ENCODE assay signal across 14 cellular contexts in genomic region chr1:81437213-81437612, GRCh38.
"Had no signal": no experiment of that assay in that cellular context is flagged by ENCODE, and none has a peak within 500 bp of the region (broad histone marks: within the 10 kb centered on the region; RNA-seq: fewer than 3 reads in every experiment).

No MANE protein-coding gene starts in this region.

- DNase-seq: activated B cell treated with CpG ODN at 0.5 μM for 24 hours; activated CD4-positive, alpha-beta T cell treated with anti-CD3 and anti-CD28 coated beads, Interleukin-2, amount 10 ng/mL, durations not matched to agents 7 days and 5 days; activated naive CD4-positive, alpha-beta T cell treated with anti-CD3 and anti-CD28 coated beads for 36 hours; activated T-cell treated with anti-CD3 and anti-CD28 coated beads for 4 hours; colonic mucosa; foreskin keratinocyte; psoas muscle; stimulated activated CD4-positive, alpha-beta T cell treated with anti-CD3 and anti-CD28 coated beads, Interleukin-2, amount 100 ng/mL, for 24 hours; stimulated activated naive B cell treated with anti-CD40 and anti-IgM and Interleukin-4, amounts not matched to agents 10 μg/mL and 1 μg/mL and 100 μg/mL, for 72 hours; T-helper 2 cell had no signal

- H3K4me3 ChIP-seq: colonic mucosa, psoas muscle had no signal

- H3K27ac Mint-ChIP-seq: activated B cell treated with CpG ODN at 0.5 μM for 24 hours; activated CD4-positive, alpha-beta T cell treated with anti-CD3 and anti-CD28 coated beads, Interleukin-2, amount 10 ng/mL, durations not matched to agents 7 days and 5 days; activated naive CD4-positive, alpha-beta T cell treated with anti-CD3 and anti-CD28 coated beads for 36 hours; activated T-helper 17 cell treated with anti-CD3 and anti-CD28 coated beads, Interleukin-2, amount 50 U/mL, for 72 hours; stimulated activated naive B cell treated with anti-CD40 and anti-IgM and Interleukin-4, amounts not matched to agents 10 μg/mL and 1 μg/mL and 100 μg/mL, for 72 hours; type B pancreatic cell had no signal

- H3K4me3 Mint-ChIP-seq: activated B cell treated with CpG ODN at 0.5 μM for 24 hours; activated CD4-positive, alpha-beta T cell treated with anti-CD3 and anti-CD28 coated beads, Interleukin-2, amount 10 ng/mL, durations not matched to agents 7 days and 5 days; activated naive CD4-positive, alpha-beta T cell treated with anti-CD3 and anti-CD28 coated beads for 36 hours; activated T-helper 17 cell treated with anti-CD3 and anti-CD28 coated beads, Interleukin-2, amount 50 U/mL, for 72 hours; stimulated activated naive B cell treated with anti-CD40 and anti-IgM and Interleukin-4, amounts not matched to agents 10 μg/mL and 1 μg/mL and 100 μg/mL, for 72 hours; type B pancreatic cell had no signal

- H3K4me1 Mint-ChIP-seq: activated CD4-positive, alpha-beta T cell treated with anti-CD3 and anti-CD28 coated beads, Interleukin-2, amount 10 ng/mL, durations not matched to agents 7 days and 5 days; activated T-helper 17 cell treated with anti-CD3 and anti-CD28 coated beads, Interleukin-2, amount 50 U/mL, for 72 hours; stimulated activated naive B cell treated with anti-CD40 and anti-IgM and Interleukin-4, amounts not matched to agents 10 μg/mL and 1 μg/mL and 100 μg/mL, for 72 hours had no signal

- H3K9me3 ChIP-seq: colonic mucosa, psoas muscle had no signal

- H3K9me3 Mint-ChIP-seq: activated B cell treated with CpG ODN at 0.5 μM for 24 hours; activated CD4-positive, alpha-beta T cell treated with anti-CD3 and anti-CD28 coated beads, Interleukin-2, amount 10 ng/mL, durations not matched to agents 7 days and 5 days; stimulated activated naive B cell treated with anti-CD40 and anti-IgM and Interleukin-4, amounts not matched to agents 10 μg/mL and 1 μg/mL and 100 μg/mL, for 72 hours had no signal

- H3K36me3 Mint-ChIP-seq: stimulated activated naive B cell treated with anti-CD40 and anti-IgM and Interleukin-4, amounts not matched to agents 10 μg/mL and 1 μg/mL and 100 μg/mL, for 72 hours; type B pancreatic cell had no signal

- ATAC-seq: activated T-helper 17 cell treated with anti-CD3 and anti-CD28 coated beads, Interleukin-2, amount 50 U/mL, for 72 hours; foreskin keratinocyte; left lobe of liver; psoas muscle; sciatic nerve; stimulated activated naive B cell treated with anti-CD40 and anti-IgM and Interleukin-4, amounts not matched to agents 10 μg/mL and 1 μg/mL and 100 μg/mL, for 72 hours had no signal

- H3K27me3 Mint-ChIP-seq: activated B cell treated with CpG ODN at 0.5 μM for 24 hours; activated CD4-positive, alpha-beta T cell treated with anti-CD3 and anti-CD28 coated beads, Interleukin-2, amount 10 ng/mL, durations not matched to agents 7 days and 5 days; activated T-helper 17 cell treated with anti-CD3 and anti-CD28 coated beads, Interleukin-2, amount 50 U/mL, for 72 hours; stimulated activated naive B cell treated with anti-CD40 and anti-IgM and Interleukin-4, amounts not matched to agents 10 μg/mL and 1 μg/mL and 100 μg/mL, for 72 hours had no signal

- H3K4me1 ChIP-seq: colonic mucosa, foreskin keratinocyte, psoas muscle had no signal

- H3K27me3 ChIP-seq: colonic mucosa had no signal

- H3K27ac ChIP-seq: colonic mucosa, foreskin keratinocyte, psoas muscle had no signal

- H3K36me3 ChIP-seq: colonic mucosa had no signal
